1 cellular context compared by ENCODE assay signal in genomic region chr9:137240321-137240840, GRCh38.
A peak's percentile ranks its signal among the peaks of the same experiment; 100 is the strongest.
TF ChIP-seq lines count a peak whose summit lies in the region.

No MANE protein-coding gene starts in this region.

TF ChIP-seq in HepG2, 621 proteins besides CTCF, POLR2A, EP300 and RAD21 (continues in another document):
- TF ChIP-seq ZNF547 (CRISPR knock-in tag; IDR thresholded peaks at IDR 0.05) (peak; percentile 94), ZNF318 (CRISPR knock-in tag; IDR thresholded peaks at IDR 0.05) (no peak), HDAC2 (CRISPR knock-in tag; IDR thresholded peaks at IDR 0.05) (peak; percentile 40; the same call in 1 of the 2 replicates), HOXA5 (CRISPR knock-in tag; IDR thresholded peaks at IDR 0.05) (peak; percentile 84), ZNF329 (CRISPR knock-in tag; IDR thresholded peaks at IDR 0.05; ENCODE audit: low read depth) (peak; percentile 70; the same call in 1 of the 2 replicates), ZNF570 (CRISPR knock-in tag; IDR thresholded peaks at IDR 0.05; ENCODE audit: borderline replicate concordance) (no peak), ZNF124 (CRISPR knock-in tag; IDR thresholded peaks at IDR 0.05) (0 out of 2 replicates have a peak, but pooled peaks have one; percentile 46), TFDP2 (CRISPR knock-in tag; IDR thresholded peaks at IDR 0.05) (peak; percentile 69), TBX2 (CRISPR knock-in tag; IDR thresholded peaks at IDR 0.05; ENCODE audit: borderline replicate concordance) (peak; percentile 82), NPAS2 (CRISPR knock-in tag; IDR thresholded peaks at IDR 0.05; ENCODE audit: borderline replicate concordance) (no peak), SETDB1 (CRISPR knock-in tag; IDR thresholded peaks at IDR 0.05; ENCODE audit: borderline replicate concordance) (no peak), FOSL1 (CRISPR knock-in tag; IDR thresholded peaks at IDR 0.05; ENCODE audit: borderline replicate concordance) (no peak), ZNF619 (CRISPR knock-in tag; IDR thresholded peaks at IDR 0.05) (0 out of 2 replicates have a peak, but pooled peaks have one; percentile 56), PHF20 (CRISPR knock-in tag; IDR thresholded peaks at IDR 0.05) (no peak; the same call in none of the 2 replicates), ZKSCAN5 (CRISPR knock-in tag; IDR thresholded peaks at IDR 0.05) (no peak), MYPOP (CRISPR knock-in tag; IDR thresholded peaks at IDR 0.05) (peak; percentile 99), TARDBP (CRISPR knock-in tag; IDR thresholded peaks at IDR 0.05) (no peak), PHF21A (CRISPR knock-in tag; IDR thresholded peaks at IDR 0.05) (peak; percentile 71; the same call in 1 of the 2 replicates), NCOR1 (IDR thresholded peaks at IDR 0.05; ENCODE audit: borderline replicate concordance, low read length) (no peak), HOXD1 (CRISPR knock-in tag; IDR thresholded peaks at IDR 0.05) (peak; percentile 54; the same call in 1 of the 2 replicates), ZNF552 (CRISPR knock-in tag; IDR thresholded peaks at IDR 0.05; ENCODE audit: borderline replicate concordance) (0 out of 2 replicates have a peak, but pooled peaks have one; percentile 67), ZSCAN29 (CRISPR knock-in tag; conservative IDR thresholded peaks at IDR 0.05) (no peak), ETS1 (CRISPR knock-in tag; IDR thresholded peaks at IDR 0.05) (peak; percentile 91), SOX5 (CRISPR knock-in tag; IDR thresholded peaks at IDR 0.05; ENCODE audit: borderline replicate concordance) (peak; percentile 25; the same call in 1 of the 2 replicates), ZNF567 (CRISPR knock-in tag; IDR thresholded peaks at IDR 0.05; ENCODE audit: borderline replicate concordance) (no peak), ZHX1 (CRISPR knock-in tag; IDR thresholded peaks at IDR 0.05; ENCODE audit: low read depth) (no peak; the same call in 1 of the 2 replicates), ZNF737 (CRISPR knock-in tag; IDR thresholded peaks at IDR 0.05; ENCODE audit: borderline replicate concordance) (no peak)
- TF ChIP-seq, protein P1, sequence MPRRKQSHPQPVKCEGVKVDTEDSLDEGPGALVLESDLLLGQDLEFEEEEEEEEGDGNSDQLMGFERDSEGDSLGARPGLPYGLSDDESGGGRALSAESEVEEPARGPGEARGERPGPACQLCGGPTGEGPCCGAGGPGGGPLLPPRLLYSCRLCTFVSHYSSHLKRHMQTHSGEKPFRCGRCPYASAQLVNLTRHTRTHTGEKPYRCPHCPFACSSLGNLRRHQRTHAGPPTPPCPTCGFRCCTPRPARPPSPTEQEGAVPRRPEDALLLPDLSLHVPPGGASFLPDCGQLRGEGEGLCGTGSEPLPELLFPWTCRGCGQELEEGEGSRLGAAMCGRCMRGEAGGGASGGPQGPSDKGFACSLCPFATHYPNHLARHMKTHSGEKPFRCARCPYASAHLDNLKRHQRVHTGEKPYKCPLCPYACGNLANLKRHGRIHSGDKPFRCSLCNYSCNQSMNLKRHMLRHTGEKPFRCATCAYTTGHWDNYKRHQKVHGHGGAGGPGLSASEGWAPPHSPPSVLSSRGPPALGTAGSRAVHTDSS (CRISPR knock-in tag; conservative IDR thresholded peaks at IDR 0.05) = no peak
- TF ChIP-seq, protein P2, sequence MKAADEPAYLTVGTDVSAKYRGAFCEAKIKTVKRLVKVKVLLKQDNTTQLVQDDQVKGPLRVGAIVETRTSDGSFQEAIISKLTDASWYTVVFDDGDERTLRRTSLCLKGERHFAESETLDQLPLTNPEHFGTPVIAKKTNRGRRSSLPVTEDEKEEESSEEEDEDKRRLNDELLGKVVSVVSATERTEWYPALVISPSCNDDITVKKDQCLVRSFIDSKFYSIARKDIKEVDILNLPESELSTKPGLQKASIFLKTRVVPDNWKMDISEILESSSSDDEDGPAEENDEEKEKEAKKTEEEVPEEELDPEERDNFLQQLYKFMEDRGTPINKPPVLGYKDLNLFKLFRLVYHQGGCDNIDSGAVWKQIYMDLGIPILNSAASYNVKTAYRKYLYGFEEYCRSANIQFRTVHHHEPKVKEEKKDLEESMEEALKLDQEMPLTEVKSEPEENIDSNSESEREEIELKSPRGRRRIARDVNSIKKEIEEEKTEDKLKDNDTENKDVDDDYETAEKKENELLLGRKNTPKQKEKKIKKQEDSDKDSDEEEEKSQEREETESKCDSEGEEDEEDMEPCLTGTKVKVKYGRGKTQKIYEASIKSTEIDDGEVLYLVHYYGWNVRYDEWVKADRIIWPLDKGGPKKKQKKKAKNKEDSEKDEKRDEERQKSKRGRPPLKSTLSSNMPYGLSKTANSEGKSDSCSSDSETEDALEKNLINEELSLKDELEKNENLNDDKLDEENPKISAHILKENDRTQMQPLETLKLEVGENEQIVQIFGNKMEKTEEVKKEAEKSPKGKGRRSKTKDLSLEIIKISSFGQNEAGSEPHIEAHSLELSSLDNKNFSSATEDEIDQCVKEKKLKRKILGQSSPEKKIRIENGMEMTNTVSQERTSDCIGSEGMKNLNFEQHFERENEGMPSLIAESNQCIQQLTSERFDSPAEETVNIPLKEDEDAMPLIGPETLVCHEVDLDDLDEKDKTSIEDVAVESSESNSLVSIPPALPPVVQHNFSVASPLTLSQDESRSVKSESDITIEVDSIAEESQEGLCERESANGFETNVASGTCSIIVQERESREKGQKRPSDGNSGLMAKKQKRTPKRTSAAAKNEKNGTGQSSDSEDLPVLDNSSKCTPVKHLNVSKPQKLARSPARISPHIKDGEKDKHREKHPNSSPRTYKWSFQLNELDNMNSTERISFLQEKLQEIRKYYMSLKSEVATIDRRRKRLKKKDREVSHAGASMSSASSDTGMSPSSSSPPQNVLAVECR (CRISPR knock-in tag; IDR thresholded peaks at IDR 0.05; ENCODE audit: borderline replicate concordance) = peak; percentile 89
- TF ChIP-seq, protein P3, sequence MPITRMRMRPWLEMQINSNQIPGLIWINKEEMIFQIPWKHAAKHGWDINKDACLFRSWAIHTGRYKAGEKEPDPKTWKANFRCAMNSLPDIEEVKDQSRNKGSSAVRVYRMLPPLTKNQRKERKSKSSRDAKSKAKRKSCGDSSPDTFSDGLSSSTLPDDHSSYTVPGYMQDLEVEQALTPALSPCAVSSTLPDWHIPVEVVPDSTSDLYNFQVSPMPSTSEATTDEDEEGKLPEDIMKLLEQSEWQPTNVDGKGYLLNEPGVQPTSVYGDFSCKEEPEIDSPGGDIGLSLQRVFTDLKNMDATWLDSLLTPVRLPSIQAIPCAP (CRISPR knock-in tag; IDR thresholded peaks at IDR 0.05; ENCODE audit: low read depth) = no peak
